In the genomic region with DNA sequence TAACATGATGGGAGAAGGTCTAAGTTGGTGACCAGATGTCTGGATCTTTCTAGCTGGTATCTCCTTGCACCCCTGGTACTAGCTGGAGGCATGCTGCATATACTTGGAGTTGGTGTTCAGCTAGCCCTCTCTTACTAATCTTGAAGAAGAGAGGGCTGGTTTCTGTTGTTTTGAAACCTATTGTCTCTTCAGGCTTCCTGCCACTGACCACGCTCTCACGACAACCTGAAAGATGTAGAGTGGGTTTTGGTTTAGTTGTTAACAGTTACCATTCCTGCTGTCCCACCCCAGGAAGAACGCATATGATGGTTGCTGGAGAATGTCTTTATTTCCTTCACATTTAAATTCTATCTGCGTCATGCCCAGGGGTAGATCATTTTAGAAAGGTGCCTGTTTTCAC, we compare ENCODE assay signal across 12 cellular contexts. TPM values are rescaled to one million over a fixed set of nuclear protein-coding genes. Genes with fewer than 3 reads are reported as not detected.
DNase-seq lines count a peak whose midpoint lies in the region; ATAC-seq and TF ChIP-seq lines count a peak whose summit lies in the region.
"Had no signal": no experiment of that assay in that cellular context is flagged by ENCODE, and none has a peak within 500 bp of the region (broad histone marks: within the 10 kb centered on the region; RNA-seq: fewer than 3 reads in every experiment).

No MANE protein-coding gene starts in this region.

- H3K9me3 ChIP-seq in cardiac muscle cell (ENCODE audit: low read depth), result no peaks in the 10 kb centered on the region
- H3K9me3 ChIP-seq in right atrium auricular region, result no peaks in the 10 kb centered on the region
- no peaks in the 10 kb centered on the region for H3K9me3 ChIP-seq in lower lobe of right lung
- no peaks in the 10 kb centered on the region for H3K9me3 ChIP-seq in PC-9 (ENCODE audit: insufficient read depth, low read depth)

- H3K4me2 ChIP-seq in PC-9, result no peak overlapping the region

- intact Hi-C loops in lower lobe of right lung (cut with DNase I) (no loop called here), PC-9 (cut with micrococcal nuclease; ENCODE audit: unreplicated experiment) (no loop called here)

- H3K27me3 ChIP-seq in cardiac muscle cell (peaks cover 3% of the 10 kb centered on the region), right atrium auricular region (no peaks in the 10 kb centered on the region), lower lobe of right lung (ENCODE audit: low read depth) (no peaks in the 10 kb centered on the region), PC-9 (ENCODE audit: insufficient read depth, low read depth) (no peaks in the 10 kb centered on the region; the same call in 1 of the 2 replicates)

- H3K27me3 Mint-ChIP-seq in activated CD8-positive, alpha-beta T cell treated with anti-CD3 and anti-CD28 coated beads, Interleukin-2, amount 10 ng/mL, durations not matched to agents 7 days and 5 days (ENCODE audit: low read depth), result peaks cover 1% of the 10 kb centered on the region

- POLR2A ChIA-PET in activated CD8-positive, alpha-beta T cell treated with anti-CD3 and anti-CD28 coated beads, Interleukin-2, amount 10 ng/mL, durations not matched to agents 7 days and 5 days (lab: Charles Lee), result interaction anchor here (0.9 to 1.4 kb wide), 2 partner anchors 56 to 70 kb away, joined by 3 to 4 read pairs; no protein-coding TSS in a partner anchor
- POLR2A ChIA-PET in PC-9 (lab: Charles Lee; ENCODE audit: unreplicated experiment), result interaction anchor here (0.8 kb wide), 1 partner anchor 379 kb away, joined by 7 read pairs; no protein-coding TSS in a partner anchor

- TF ChIP-seq CTCF in cardiac muscle cell (IDR thresholded peaks at IDR 0.05; ENCODE audit: low read depth, low read length), result no peak
- no peak for TF ChIP-seq CTCF in right atrium auricular region (IDR thresholded peaks at IDR 0.05)
- TF ChIP-seq CTCF in lower lobe of right lung (IDR thresholded peaks at IDR 0.05), result no peak
- TF ChIP-seq CTCF in PC-9 (conservative IDR thresholded peaks at IDR 0.05), result no peak

- no peaks in the 10 kb centered on the region for H3K36me3 ChIP-seq in cardiac muscle cell
- no peaks in the 10 kb centered on the region for H3K36me3 ChIP-seq in right atrium auricular region
- H3K36me3 ChIP-seq in lower lobe of right lung, result no peaks in the 10 kb centered on the region
- no peaks in the 10 kb centered on the region for H3K36me3 ChIP-seq in urinary bladder (ENCODE audit: insufficient read depth)
- H3K36me3 ChIP-seq in PC-9 (ENCODE audit: low read depth), result no peaks in the 10 kb centered on the region

- peak; percentile 4 for ATAC-seq in activated CD8-positive, alpha-beta T cell treated with anti-CD3 and anti-CD28 coated beads, Interleukin-2, amount 10 ng/mL, durations not matched to agents 7 days and 5 days
- no peak for ATAC-seq in lower lobe of right lung
- no peak for ATAC-seq in HG02678 (IDR thresholded peaks at IDR 0.05; ENCODE audit: unreplicated experiment)

- no peaks in the 10 kb centered on the region for H3K79me2 ChIP-seq in PC-9 (ENCODE audit: low read depth)

- no peaks in the 10 kb centered on the region for H4K20me1 ChIP-seq in PC-9 (ENCODE audit: insufficient read depth)

- no peak overlapping the region for H3K27ac ChIP-seq in cardiac muscle cell
- H3K27ac ChIP-seq in right atrium auricular region, result no peak overlapping the region
- no peak overlapping the region for H3K27ac ChIP-seq in lower lobe of right lung
- H3K27ac ChIP-seq in urinary bladder (ENCODE audit: low read depth), result peak overlapping the region; percentile 3
- no peak overlapping the region for H3K27ac ChIP-seq in PC-9

- no TSS peak for BruUV-seq in PC-9 (replicated peaks; lab: Mats Ljungman, UMichigan)

- H2AFZ ChIP-seq in PC-9, result no peak overlapping the region

- no peaks in the 10 kb centered on the region for H3K9me2 ChIP-seq in PC-9 (ENCODE audit: insufficient read depth)

- peak overlapping the region; percentile 78 for H3K27ac Mint-ChIP-seq in activated CD8-positive, alpha-beta T cell treated with anti-CD3 and anti-CD28 coated beads, Interleukin-2, amount 10 ng/mL, durations not matched to agents 7 days and 5 days

- peaks cover 37% of the 10 kb centered on the region for H3K36me3 Mint-ChIP-seq in activated CD8-positive, alpha-beta T cell treated with anti-CD3 and anti-CD28 coated beads, Interleukin-2, amount 10 ng/mL, durations not matched to agents 7 days and 5 days (ENCODE audit: low read depth)

- H3K9me3 Mint-ChIP-seq in activated CD8-positive, alpha-beta T cell treated with anti-CD3 and anti-CD28 coated beads, Interleukin-2, amount 10 ng/mL, durations not matched to agents 7 days and 5 days (ENCODE audit: insufficient read depth), result no peaks in the 10 kb centered on the region

- no peak for DNase-seq in cardiac muscle cell (ENCODE audit: low read depth in 1 of 2, low spot score in 1 of 2)
- DNase-seq in right atrium auricular region (ENCODE audit: low spot score), result no peak
- peak; percentile 53 for DNase-seq in activated CD8-positive, alpha-beta T cell treated with anti-CD3 and anti-CD28 coated beads, Interleukin-2, amount 10 ng/mL, durations not matched to agents 7 days and 5 days
- no peak for DNase-seq in lower lobe of right lung
- DNase-seq in epidermal melanocyte (ENCODE audit: insufficient read length, low spot score), result no peak
- no peak for DNase-seq in PC-9
- DNase-seq: AML-193; cerebellar nuclear complex; NCI-H1436 treated with DMSO at 0.1 percent for 48 hours; stimulated activated CD4-positive, alpha-beta T cell treated with anti-CD3 and anti-CD28 coated beads, Interleukin-2, amount 100 ng/mL, for 48 hours had no signal

- peak overlapping the region; percentile 83 for H3K4me3 Mint-ChIP-seq in activated CD8-positive, alpha-beta T cell treated with anti-CD3 and anti-CD28 coated beads, Interleukin-2, amount 10 ng/mL, durations not matched to agents 7 days and 5 days

- peaks cover 78% of the 10 kb centered on the region for H3K4me1 Mint-ChIP-seq in activated CD8-positive, alpha-beta T cell treated with anti-CD3 and anti-CD28 coated beads, Interleukin-2, amount 10 ng/mL, durations not matched to agents 7 days and 5 days (ENCODE audit: low read depth)

- peaks cover 28% of the 10 kb centered on the region for H3K4me1 ChIP-seq in cardiac muscle cell (ENCODE audit: low read depth)
- peaks cover 0 to 49% of the 10 kb centered on the region in 2 donors for H3K4me1 ChIP-seq in right atrium auricular region
- peaks cover 42% of the 10 kb centered on the region for H3K4me1 ChIP-seq in lower lobe of right lung
- H3K4me1 ChIP-seq in urinary bladder (ENCODE audit: insufficient read depth), result no peaks in the 10 kb centered on the region
- H3K4me1 ChIP-seq in PC-9 (replicated peaks; ENCODE audit: insufficient read depth), result peaks cover 6% of the 10 kb centered on the region; the same call in 1 of the 2 replicates

- H3K4me3 ChIP-seq in cardiac muscle cell (peak overlapping the region; percentile 92), right atrium auricular region (no peak overlapping the region), lower lobe of right lung (peak overlapping the region; percentile 70), urinary bladder (ENCODE audit: low read depth, low read length) (no peak overlapping the region), PC-9 (no peak overlapping the region)

- 62% methylated on average over 4 of the region's 4 CpGs for WGBS in urinary bladder

- CTCF ChIA-PET in activated CD8-positive, alpha-beta T cell treated with anti-CD3 and anti-CD28 coated beads, Interleukin-2, amount 10 ng/mL, durations not matched to agents 7 days and 5 days (lab: Charles Lee), result interaction anchor here (1.0 to 4.8 kb wide), 10 partner anchors 11 to 181 kb away, joined by 3 to 63 read pairs (median 6); no protein-coding TSS in a partner anchor
- CTCF ChIA-PET in PC-9 (lab: Charles Lee), result no interaction called here

- peaks cover 10% of the 10 kb centered on the region; the same call in 1 of the 2 replicates for H3F3A ChIP-seq in PC-9 (ENCODE audit: insufficient read depth, low read depth)

RNA-seq across cellular contexts. Expression of gene MAN1C1, which starts 3.6 kb away (rescaled TPM):
- total RNA-seq in cardiac muscle cell, result 85.7 and 118 TPM in 2 replicates
- polyA plus RNA-seq in cardiac muscle cell, result 88.8 and 130 TPM in 2 replicates
- total RNA-seq in right atrium auricular region, result 10 to 100 TPM in 1 of 2 donors, 1 to 10 TPM in 1; 9.4 to 13.6 TPM
- total RNA-seq in activated CD8-positive, alpha-beta T cell treated with anti-CD3 and anti-CD28 coated beads, Interleukin-2, amount 10 ng/mL, durations not matched to agents 7 days and 5 days, result 10 to 100 TPM; 16.8 to 17.9 TPM
- 20.4 TPM for total RNA-seq in lower lobe of right lung
- 18.2 TPM for total RNA-seq in urinary bladder
- polyA plus RNA-seq in urinary bladder, result 26.4 TPM
- 0.41 and 0.48 TPM in 2 replicates for total RNA-seq in PC-9 (2021)

Comparison
In these comparisons a context has a peak if more than half of its experiments do, and no peak if none do; other contexts are left out.
1. H3K4me3 ChIP-seq: peak in cardiac muscle cell (single experiment) and lower lobe of right lung (single experiment); none in right atrium auricular region (0 of 2), urinary bladder (single experiment) and PC-9 (single experiment).